In the genomic region with DNA sequence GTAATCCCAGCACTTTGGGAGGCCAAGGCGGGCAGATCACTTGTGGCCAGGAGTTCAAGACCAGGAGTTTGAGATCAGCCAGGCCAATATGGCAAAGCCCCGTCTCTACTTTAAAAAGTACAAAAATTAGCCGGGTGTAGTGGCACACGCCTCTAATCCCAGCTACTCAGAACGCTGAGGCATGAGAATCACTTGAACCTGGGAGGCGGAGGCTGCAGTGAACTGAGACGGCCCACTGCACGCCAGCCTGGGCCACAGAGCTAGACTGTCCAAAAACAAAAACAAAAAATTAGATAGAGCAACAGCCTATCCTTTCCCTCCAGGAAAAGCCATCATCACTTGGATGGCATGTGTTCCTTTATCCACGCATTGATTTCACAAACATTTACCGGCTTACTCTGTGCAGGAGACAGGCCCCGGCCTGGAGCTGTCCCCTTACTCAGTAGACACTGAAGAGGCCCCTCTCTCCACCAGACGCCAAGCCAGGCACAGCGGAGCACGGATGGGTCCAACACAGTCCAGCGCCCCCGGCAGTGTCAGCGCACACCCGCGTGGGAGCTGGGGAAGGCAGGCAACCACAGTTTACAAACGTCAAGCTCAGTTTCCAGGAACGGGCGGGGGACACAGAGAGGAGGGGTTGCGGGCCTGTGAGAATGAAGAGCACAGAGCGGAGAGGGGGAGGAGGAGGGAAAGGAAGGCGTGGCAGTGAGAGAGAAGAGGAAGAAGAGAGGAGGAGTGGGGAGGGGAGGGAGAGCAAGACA, we compare ENCODE assay signal across 10 cellular contexts. TPM values are rescaled to one million over a fixed set of nuclear protein-coding genes. Genes with fewer than 3 reads are reported as not detected.
DNase-seq lines count a peak whose midpoint lies in the region; ATAC-seq, FAIRE-seq and TF ChIP-seq lines count a peak whose summit lies in the region.
"Had no signal": no experiment of that assay in that cellular context is flagged by ENCODE, and none has a peak within 500 bp of the region (broad histone marks: within the 10 kb centered on the region; RNA-seq: fewer than 3 reads in every experiment).

No MANE protein-coding gene starts in this region.

- H3K4me1 Mint-ChIP-seq in activated T-helper 17 cell treated with anti-CD3 and anti-CD28 coated beads, Interleukin-2, amount 50 U/mL, for 72 hours = peaks cover 40% of the 10 kb centered on the region

- FAIRE-seq in keratinocyte (lab: Jason Lieb, UNC) = no peak

- H3K36me3 ChIP-seq in breast epithelium (no peaks in the 10 kb centered on the region), mammary epithelial cell (ENCODE audit: insufficient read depth, low read length) (no peaks in the 10 kb centered on the region), keratinocyte (ENCODE audit: control insufficient read depth in 2 of 2, extremely low read depth in 1 of 2, insufficient read depth in 2 of 2, low read length in 2 of 2) (no peaks in the 10 kb centered on the region)

- H3K4me3 Mint-ChIP-seq in activated T-helper 17 cell treated with anti-CD3 and anti-CD28 coated beads, Interleukin-2, amount 50 U/mL, for 72 hours = peak overlapping the region; percentile 85

- intact Hi-C loops in breast epithelium (cut with DNase I; ENCODE audit: low total_unique reads) (no loop called here), mammary epithelial cell (cut with micrococcal nuclease) (no loop called here)

- in situ Hi-C loops in mammary epithelial cell (cut with MboI; ENCODE audit: low sequenced_read_pairs in 2 of 2) = no loop called here

- dilution Hi-C loops in mammary epithelial cell (cut with HindIII; ENCODE audit: low sequenced_read_pairs) (no loop called here), keratinocyte (cut with MboI; ENCODE audit: extremely low pct_ligation_motif_present, low sequenced_read_pairs) (no loop called here)

- DNase-seq in breast epithelium (ENCODE audit: low spot score in 2 of 2) (no peak), mammary epithelial cell (no peak), keratinocyte (ENCODE audit: low read depth, low spot score) (no peak), LoVo (ENCODE audit: low spot score) (no peak), glomerular visceral epithelial cell (ENCODE audit: extremely low spot score) (no peak)
- peak; percentile 21 for DNase-seq in stimulated activated CD8-positive, alpha-beta memory T cell treated with anti-CD3 and anti-CD28 coated beads, Interleukin-12 subunit alpha, Interleukin-12 subunit beta, amount 100 ng/mL, for 24 hours (ENCODE audit: extremely low read depth)

- H3K9me3 Mint-ChIP-seq in activated T-helper 17 cell treated with anti-CD3 and anti-CD28 coated beads, Interleukin-2, amount 50 U/mL, for 72 hours = peaks cover 3% of the 10 kb centered on the region

- H2AFZ ChIP-seq in mammary epithelial cell (ENCODE audit: low read depth, low read length) = no peak overlapping the region
- no peak overlapping the region for H2AFZ ChIP-seq in keratinocyte (ENCODE audit: control insufficient read depth, low read length)

- 88% methylated on average over 16 of the region's 25 CpGs for WGBS in mammary epithelial cell (ENCODE audit: low coverage, missing lambda C conversion rate)

- BruUV-seq in mammary epithelial cell (replicated peaks; lab: Mats Ljungman, UMichigan) = no TSS peak

- peak overlapping the region; percentile 51 for H3K27ac Mint-ChIP-seq in activated T-helper 17 cell treated with anti-CD3 and anti-CD28 coated beads, Interleukin-2, amount 50 U/mL, for 72 hours

- TF ChIP-seq POLR2A in breast epithelium (IDR thresholded peaks at IDR 0.05) = no peak

- peaks cover 0 to 17% of the 10 kb centered on the region in 2 donors for H3K27me3 ChIP-seq in breast epithelium
- H3K27me3 ChIP-seq in mammary epithelial cell (ENCODE audit: insufficient read depth, low read length) = peaks cover 13% of the 10 kb centered on the region
- peaks cover 24% of the 10 kb centered on the region for H3K27me3 ChIP-seq in keratinocyte (ENCODE audit: control insufficient read depth, extremely low read depth, insufficient read depth, low read length)

- H3K4me3 ChIP-seq in breast epithelium = peak overlapping the region; percentile 29 to 46 (median 32)
- no peak overlapping the region for H3K4me3 ChIP-seq in mammary epithelial cell (replicated peaks in 1 of 3; ENCODE audit: insufficient read depth in 1 of 3, low read depth in 2 of 3, low read length in 3 of 3)
- H3K4me3 ChIP-seq in keratinocyte (ENCODE audit: control insufficient read depth in 2 of 3, extremely low read depth in 1 of 3, insufficient read depth in 2 of 3, low read depth in 1 of 3, low read length in 3 of 3) = no peak overlapping the region

- H3K4me1 ChIP-seq in breast epithelium (no peaks in the 10 kb centered on the region), mammary epithelial cell (ENCODE audit: insufficient read depth, low read length) (no peaks in the 10 kb centered on the region), keratinocyte (ENCODE audit: control insufficient read depth, extremely low read depth, insufficient read depth, low read length) (peaks cover 13% of the 10 kb centered on the region)

- no peaks in the 10 kb centered on the region for H3K36me3 Mint-ChIP-seq in activated T-helper 17 cell treated with anti-CD3 and anti-CD28 coated beads, Interleukin-2, amount 50 U/mL, for 72 hours (ENCODE audit: low read depth)

- H3K79me2 ChIP-seq in mammary epithelial cell (ENCODE audit: insufficient read depth, low read length) (no peaks in the 10 kb centered on the region), keratinocyte (ENCODE audit: control insufficient read depth, insufficient read depth, low read length) (no peaks in the 10 kb centered on the region)

- peak; percentile 78 for ATAC-seq in activated T-helper 17 cell treated with anti-CD3 and anti-CD28 coated beads, Interleukin-2, amount 50 U/mL, for 72 hours (replicated peaks)
- ATAC-seq in GM21576 (IDR thresholded peaks at IDR 0.05; ENCODE audit: unreplicated experiment) = no peak

- TF ChIP-seq CTCF in breast epithelium (IDR thresholded peaks at IDR 0.05) = no peak
- TF ChIP-seq CTCF in mammary epithelial cell (conservative IDR thresholded peaks at IDR 0.05 in 1 of 2, IDR thresholded peaks at IDR 0.05 in 1 of 2; ENCODE audit: extremely low read depth in 1 of 2, insufficient read depth in 1 of 2, low read depth in 1 of 2, low read length in 2 of 2) = no peak
- TF ChIP-seq CTCF in keratinocyte (optimal IDR thresholded peaks at IDR 0.05 in 1 of 3, IDR thresholded peaks at IDR 0.05 in 1 of 3, conservative IDR thresholded peaks at IDR 0.05 in 1 of 3; ENCODE audit: extremely low read depth in 1 of 3, insufficient read depth in 2 of 3, low read length in 3 of 3) = no peak

- no peaks in the 10 kb centered on the region for H3K27me3 Mint-ChIP-seq in activated T-helper 17 cell treated with anti-CD3 and anti-CD28 coated beads, Interleukin-2, amount 50 U/mL, for 72 hours

- H3K9me3 ChIP-seq in breast epithelium (peaks cover 0 to 2% of the 10 kb centered on the region in 2 donors), mammary epithelial cell (replicated peaks; ENCODE audit: insufficient read depth, low read length) (peaks cover 2% of the 10 kb centered on the region), keratinocyte (ENCODE audit: control insufficient read depth, low read depth, low read length) (no peaks in the 10 kb centered on the region)

- CTCF ChIA-PET in mammary epithelial cell (lab: Charles Lee; ENCODE audit: low non-redundant PET) = no interaction called here

- H3K9me1 ChIP-seq in keratinocyte (ENCODE audit: control insufficient read depth, extremely low read depth, insufficient read depth, low read length) = no peaks in the 10 kb centered on the region

- H3K9ac ChIP-seq in mammary epithelial cell (ENCODE audit: insufficient read depth, low read length) (no peak overlapping the region), keratinocyte (ENCODE audit: control insufficient read depth, extremely low read depth, insufficient read depth, low read length) (no peak overlapping the region)

- H3K27ac ChIP-seq in breast epithelium = peak overlapping the region in 1 of 2 donors; percentile 61
- H3K27ac ChIP-seq in mammary epithelial cell (ENCODE audit: insufficient read depth, low read depth, low read length) = no peak overlapping the region
- H3K27ac ChIP-seq in keratinocyte (ENCODE audit: control insufficient read depth, insufficient read depth, low read length) = no peak overlapping the region
- H3K27ac ChIP-seq: C4-2B had no signal

- H4K20me1 ChIP-seq in mammary epithelial cell (ENCODE audit: insufficient read depth, low read length) (no peaks in the 10 kb centered on the region), keratinocyte (ENCODE audit: control insufficient read depth, extremely low read depth, insufficient read depth, low read length) (no peaks in the 10 kb centered on the region)

- H3K4me2 ChIP-seq in mammary epithelial cell (ENCODE audit: insufficient read depth, low read depth, low read length) = no peak overlapping the region
- peak overlapping the region; percentile 65 for H3K4me2 ChIP-seq in keratinocyte (ENCODE audit: control insufficient read depth, extremely low read depth, insufficient read depth, low read depth, low read length)

RNA-seq across cellular contexts. Expression of a gene that starts 3.1 kb away (rescaled TPM):
- total RNA-seq in breast epithelium (under 1 TPM in 1 of 3 donors, not detected in 2; 0.16 TPM), mammary epithelial cell (under 1 TPM; 0.17 to 0.42 TPM)
- polyA plus RNA-seq in mammary epithelial cell (not detected), keratinocyte (0.02 to 0.05 TPM (median 0.04 TPM) in 3 replicates)
- polyA minus RNA-seq in mammary epithelial cell (not detected), keratinocyte (0.10 to 0.29 TPM (median 0.13 TPM) in 3 replicates)
- 1 to 10 TPM; 1.4 TPM for total RNA-seq in activated T-helper 17 cell treated with anti-CD3 and anti-CD28 coated beads, Interleukin-2, amount 50 U/mL, for 72 hours
- polyA plus RNA-seq in keratinocyte (2011; ENCODE audit: low read depth) = not detected
- polyA plus RNA-seq in keratinocyte (2011; cell fraction: cytosol; rRNA removed) = not detected in 2 replicates
- polyA plus RNA-seq in keratinocyte (2011; cell fraction: nucleus; rRNA removed) = 0.22 and 0.25 TPM in 2 replicates
- polyA plus RNA-seq in keratinocyte (2012; ENCODE audit: low replicate concordance) = not detected in 2 replicates
- not detected for polyA minus RNA-seq in keratinocyte (2011; cell fraction: cytosol; rRNA and poly(A)+ RNA removed)
- polyA minus RNA-seq in keratinocyte (2011; cell fraction: nucleus; rRNA and poly(A)+ RNA removed) = 0.53 and 0.85 TPM in 2 replicates

RNA-seq across cellular contexts. Expression of a gene that starts 26.4 kb away (rescaled TPM):
- total RNA-seq in breast epithelium (under 1 TPM; 0.15 to 0.48 (median 0.33) TPM), mammary epithelial cell (under 1 TPM in 1 of 2 donors, not detected in 1; under 0.01 TPM)
- polyA plus RNA-seq in mammary epithelial cell (not detected), keratinocyte (not detected in 3 replicates)
- polyA minus RNA-seq in mammary epithelial cell (not detected), keratinocyte (not detected in 3 replicates)
- not detected for total RNA-seq in activated T-helper 17 cell treated with anti-CD3 and anti-CD28 coated beads, Interleukin-2, amount 50 U/mL, for 72 hours
- polyA plus RNA-seq in keratinocyte (2011; ENCODE audit: low read depth) = not detected
- polyA plus RNA-seq in keratinocyte (2011; cell fraction: cytosol; rRNA removed) = not detected in 2 replicates
- not detected in 2 replicates for polyA plus RNA-seq in keratinocyte (2011; cell fraction: nucleus; rRNA removed)
- not detected in 2 replicates for polyA plus RNA-seq in keratinocyte (2012; ENCODE audit: low replicate concordance)
- not detected for polyA minus RNA-seq in keratinocyte (2011; cell fraction: cytosol; rRNA and poly(A)+ RNA removed)
- not detected in 2 replicates for polyA minus RNA-seq in keratinocyte (2011; cell fraction: nucleus; rRNA and poly(A)+ RNA removed)
- total RNA-seq: T-helper 2 cell treated with Interferon-gamma antibody and Interleukin-4, amounts not matched to agents 100 ng/mL and 5 ng/mL, for 36 hours had no signal

RNA-seq across cellular contexts. Expression of a gene that starts 44.8 kb away (rescaled TPM):
- under 1 TPM in 1 of 3 donors, not detected in 2; 0.16 TPM for total RNA-seq in breast epithelium
- not detected for total RNA-seq in mammary epithelial cell
- not detected for polyA plus RNA-seq in mammary epithelial cell
- not detected for polyA minus RNA-seq in mammary epithelial cell
- total RNA-seq in activated T-helper 17 cell treated with anti-CD3 and anti-CD28 coated beads, Interleukin-2, amount 50 U/mL, for 72 hours = not detected
- not detected in 3 replicates for polyA plus RNA-seq in keratinocyte
- polyA plus RNA-seq in keratinocyte (2011; ENCODE audit: low read depth) = not detected
- polyA plus RNA-seq in keratinocyte (2011; cell fraction: cytosol; rRNA removed) = not detected in 2 replicates
- not detected in 2 replicates for polyA plus RNA-seq in keratinocyte (2011; cell fraction: nucleus; rRNA removed)
- polyA plus RNA-seq in keratinocyte (2012; ENCODE audit: low replicate concordance) = not detected in 2 replicates
- polyA minus RNA-seq in keratinocyte = not detected in 3 replicates
- polyA minus RNA-seq in keratinocyte (2011; cell fraction: cytosol; rRNA and poly(A)+ RNA removed) = not detected
- polyA minus RNA-seq in keratinocyte (2011; cell fraction: nucleus; rRNA and poly(A)+ RNA removed) = not detected in 2 replicates
- total RNA-seq: T-helper 2 cell treated with Interferon-gamma antibody and Interleukin-4, amounts not matched to agents 100 ng/mL and 5 ng/mL, for 36 hours had no signal

Comparison
In these comparisons a context has a peak if more than half of its experiments do, and no peak if none do; other contexts are left out.
1. H3K4me3 ChIP-seq: peak in breast epithelium (3 of 3); none in mammary epithelial cell (0 of 3) and keratinocyte (0 of 3).